ENCODE assay signal across 16 cellular contexts in genomic region chr17:81059026-81059425, GRCh38.
"Had no signal": no experiment of that assay in that cellular context is flagged by ENCODE, and none has a peak within 500 bp of the region (broad histone marks: within the 10 kb centered on the region; RNA-seq: fewer than 3 reads in every experiment).

No MANE protein-coding gene starts in this region.

- H3K4me3 Mint-ChIP-seq: activated CD8-positive, alpha-beta memory T cell treated with anti-CD3 and anti-CD28 coated beads, Interleukin-2, amount 10 ng/mL, durations not matched to agents 7 days and 5 days; activated naive CD8-positive, alpha-beta T cell; activated T-cell treated with anti-CD3 and anti-CD28 coated beads, Interleukin-2, amount 50 U/mL, for 4 hours; immature natural killer cell; memory B cell; nephron progenitor cell; stimulated activated effector memory CD8-positive, alpha-beta T cell treated with anti-CD3 and anti-CD28 coated beads, Interleukin-12 subunit alpha, Interleukin-12 subunit beta, amount 100 ng/mL, for 72 hours had no signal

- H3K27me3 ChIP-seq: brain microvascular endothelial cell, SJCRH30, transverse colon had no signal

- H3K4me1 Mint-ChIP-seq: immature natural killer cell had no signal

- ATAC-seq: activated CD8-positive, alpha-beta memory T cell treated with anti-CD3 and anti-CD28 coated beads, Interleukin-2, amount 10 ng/mL, durations not matched to agents 7 days and 5 days; activated T-cell treated with anti-CD3 and anti-CD28 coated beads, Interleukin-2, amount 50 U/mL, for 4 hours; stimulated activated effector memory CD8-positive, alpha-beta T cell treated with anti-CD3 and anti-CD28 coated beads, Interleukin-12 subunit alpha, Interleukin-12 subunit beta, amount 100 ng/mL, for 72 hours had no signal

- H3K27me3 Mint-ChIP-seq: activated CD8-positive, alpha-beta memory T cell treated with anti-CD3 and anti-CD28 coated beads, Interleukin-2, amount 10 ng/mL, durations not matched to agents 7 days and 5 days; activated naive CD8-positive, alpha-beta T cell had no signal

- H3K4me3 ChIP-seq: SJCRH30, smooth muscle cell, transverse colon had no signal

- DNase-seq: activated CD4-positive, CD25-positive, alpha-beta regulatory T cell treated with anti-CD3 and anti-CD28 coated beads, Interleukin-2, amount 50 U/mL, for 72 hours; activated CD8-positive, alpha-beta memory T cell treated with anti-CD3 and anti-CD28 coated beads, Interleukin-2, amount 10 ng/mL, durations not matched to agents 7 days and 5 days; activated effector memory CD4-positive, alpha-beta T cell treated with anti-CD3 and anti-CD28 coated beads, Interleukin-2, amount 50 U/mL, for 16 hours; activated T-cell treated with anti-CD3 and anti-CD28 coated beads, Interleukin-2, amount 50 U/mL, for 4 hours; brain microvascular endothelial cell; immature natural killer cell; left cardiac atrium; nephron progenitor cell; retina; SJCRH30; SW 1271; transverse colon had no signal

- H3K27ac Mint-ChIP-seq: activated CD8-positive, alpha-beta memory T cell treated with anti-CD3 and anti-CD28 coated beads, Interleukin-2, amount 10 ng/mL, durations not matched to agents 7 days and 5 days; activated naive CD8-positive, alpha-beta T cell; immature natural killer cell; memory B cell; nephron progenitor cell; stimulated activated effector memory CD8-positive, alpha-beta T cell treated with anti-CD3 and anti-CD28 coated beads, Interleukin-12 subunit alpha, Interleukin-12 subunit beta, amount 100 ng/mL, for 72 hours had no signal

- H3K27ac ChIP-seq: brain microvascular endothelial cell, SJCRH30 had no signal

- H3K36me3 Mint-ChIP-seq: activated CD8-positive, alpha-beta memory T cell treated with anti-CD3 and anti-CD28 coated beads, Interleukin-2, amount 10 ng/mL, durations not matched to agents 7 days and 5 days; activated naive CD8-positive, alpha-beta T cell; immature natural killer cell; memory B cell; stimulated activated effector memory CD8-positive, alpha-beta T cell treated with anti-CD3 and anti-CD28 coated beads, Interleukin-12 subunit alpha, Interleukin-12 subunit beta, amount 100 ng/mL, for 72 hours had no signal

- H3K9me3 Mint-ChIP-seq: activated T-cell treated with anti-CD3 and anti-CD28 coated beads, Interleukin-2, amount 50 U/mL, for 4 hours; immature natural killer cell; memory B cell; nephron progenitor cell; stimulated activated effector memory CD8-positive, alpha-beta T cell treated with anti-CD3 and anti-CD28 coated beads, Interleukin-12 subunit alpha, Interleukin-12 subunit beta, amount 100 ng/mL, for 72 hours had no signal

- H3K9me3 ChIP-seq: SJCRH30, transverse colon had no signal
